ENCODE assay signal across 19 cellular contexts in the genomic region with DNA sequence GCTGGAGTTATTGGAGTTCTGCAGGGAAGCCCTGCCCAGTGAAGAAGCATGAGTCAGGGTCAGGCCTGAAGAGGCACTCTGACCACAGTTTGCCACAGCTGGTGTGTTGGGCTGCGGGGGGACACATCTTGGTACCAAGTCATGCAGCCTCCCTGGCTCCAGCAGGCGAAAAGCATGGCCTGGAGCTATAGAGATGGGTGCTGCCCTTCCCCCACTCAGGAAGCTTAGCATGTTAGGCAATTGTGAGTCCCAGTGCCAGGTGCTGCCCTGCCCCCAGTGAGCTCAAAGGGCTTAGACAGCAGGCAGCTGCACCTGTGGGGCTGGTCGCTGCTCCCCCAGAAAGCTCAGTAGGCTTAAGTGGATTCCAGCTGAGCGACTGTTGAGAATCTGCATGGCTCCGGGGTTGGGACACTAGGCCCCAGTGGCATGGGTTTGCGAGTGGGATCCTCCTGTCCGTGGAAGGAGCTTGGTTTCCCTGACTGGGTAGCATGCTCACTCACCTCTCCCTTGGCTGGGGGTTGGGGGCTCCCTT.
A peak's percentile ranks its signal among the peaks of the same experiment; 100 is the strongest.
DNase-seq lines count a peak whose midpoint lies in the region; ATAC-seq lines count a peak whose summit lies in the region.
"Had no signal": no experiment of that assay in that cellular context is flagged by ENCODE, and none has a peak within 500 bp of the region (broad histone marks: within the 10 kb centered on the region; RNA-seq: fewer than 3 reads in every experiment).

No MANE protein-coding gene starts in this region.

- no peak overlapping the region for H2AFZ ChIP-seq in GM23248

- peaks cover 12% of the 10 kb centered on the region for H3K4me1 ChIP-seq in SJCRH30
- H3K4me1 ChIP-seq in GM23248 (ENCODE audit: insufficient read depth): no peaks in the 10 kb centered on the region
- H3K4me1 ChIP-seq: BLaER1 had no signal

- no peaks in the 10 kb centered on the region for H3K9me2 ChIP-seq in GM23248 (ENCODE audit: insufficient read depth)
- H3K9me2 ChIP-seq: SK-N-SH had no signal

- H3K4me3 ChIP-seq in SJCRH30: no peak overlapping the region
- H3K4me3 ChIP-seq in GM23248: no peak overlapping the region
- H3K4me3 ChIP-seq: BLaER1 had no signal

- no peak overlapping the region for H3K4me3 Mint-ChIP-seq in T-helper 17 cell
- H3K4me3 Mint-ChIP-seq: CD8-positive, alpha-beta T cell; H9; IgD-negative memory B cell had no signal

- H3K36me3 Mint-ChIP-seq in T-helper 17 cell (ENCODE audit: low read depth): no peaks in the 10 kb centered on the region
- H3K36me3 Mint-ChIP-seq: CD8-positive, alpha-beta T cell; IgD-negative memory B cell had no signal

- no peak overlapping the region for H3K27ac Mint-ChIP-seq in T-helper 17 cell
- H3K27ac Mint-ChIP-seq: CD8-positive, alpha-beta T cell; IgD-negative memory B cell had no signal

- DNase-seq in NCI-H1417 (lab: John Stamatoyannopoulos, UW) (peak in 2 of 3 experiments; percentile 42 to 60), NCI-H1417 treated with DMSO at 0.1 percent for 48 hours (lab: John Stamatoyannopoulos, UW) (no peak), ELF-1 (ENCODE audit: low read depth, low spot score) (peak; percentile 16), NCI-H524 treated with DMSO at 0.1 percent for 48 hours (lab: John Stamatoyannopoulos, UW) (peak; percentile 31), SJCRH30 (peak; percentile 84 to 88), T-helper 17 cell (no peak), midbrain (lab: John Stamatoyannopoulos, UW) (no peak), GM23248 (no peak)
- DNase-seq: CD8-positive, alpha-beta T cell; EL; H9; NCI-H1694; NCI-H2171; NCI-H446; NK-92 treated with Interleukin-12 subunit alpha and Interleukin-12 subunit beta, amount 100 ng/mL, for 24 hours; OCI-M1; SK-N-SH had no signal

- no peak overlapping the region for H3K4me2 ChIP-seq in GM23248 (ENCODE audit: unreplicated experiment)
- H3K4me2 ChIP-seq: BLaER1, SK-N-SH had no signal

- in situ Hi-C loops in GM23248 (cut with MboI): no loop called here

- 38 to 60% methylated on average over 6 to 7 of the region's 7 CpGs for WGBS in GM23248 (ENCODE audit: low coverage in 1 of 2, low lambda C conversion rate in 2 of 2, missing lambda C conversion rate in 2 of 2), 2 experiments

- no peaks in the 10 kb centered on the region for H3K79me2 ChIP-seq in GM23248 (ENCODE audit: insufficient read depth)

- H3K27ac ChIP-seq in SJCRH30 (peak overlapping the region; percentile 48), GM23248 (no peak overlapping the region)
- H3K27ac ChIP-seq: BLaER1 had no signal

- H3F3A ChIP-seq in GM23248 (ENCODE audit: insufficient read depth): no peaks in the 10 kb centered on the region

- H3K9me3 ChIP-seq in SJCRH30 (replicated peaks) (no peaks in the 10 kb centered on the region), T-helper 17 cell (ENCODE audit: control insufficient read depth, low read length, poor library complexity, severe bottlenecking) (no peaks in the 10 kb centered on the region), GM23248 (ENCODE audit: low read depth) (no peaks in the 10 kb centered on the region)
- H3K9me3 ChIP-seq: BLaER1, SK-N-SH had no signal

- no peak for ATAC-seq in T-helper 17 cell
- ATAC-seq: CD8-positive, alpha-beta T cell had no signal

- no peaks in the 10 kb centered on the region for H3K27me3 Mint-ChIP-seq in T-helper 17 cell
- H3K27me3 Mint-ChIP-seq: IgD-negative memory B cell had no signal

- H3K27me3 ChIP-seq in SJCRH30 (no peaks in the 10 kb centered on the region), GM23248 (replicated peaks; ENCODE audit: insufficient read depth) (no peaks in the 10 kb centered on the region)
- H3K27me3 ChIP-seq: BLaER1 had no signal

- no peaks in the 10 kb centered on the region for H4K20me1 ChIP-seq in GM23248 (ENCODE audit: insufficient read depth)
- H4K20me1 ChIP-seq: BLaER1 had no signal

- no peak overlapping the region for H3K9ac ChIP-seq in GM23248
- H3K9ac ChIP-seq: BLaER1, SK-N-SH had no signal

- H3K36me3 ChIP-seq in SJCRH30 (no peaks in the 10 kb centered on the region), GM23248 (ENCODE audit: low read depth) (no peaks in the 10 kb centered on the region)
- H3K36me3 ChIP-seq: BLaER1 had no signal

- no peaks in the 10 kb centered on the region for H3K4me1 Mint-ChIP-seq in T-helper 17 cell
- H3K4me1 Mint-ChIP-seq: IgD-negative memory B cell had no signal

Comparison
In these comparisons a context has a peak if more than half of its experiments do, and no peak if none do; other contexts are left out.
1. DNase-seq: peak in NCI-H1417 (2 of 3), ELF-1 (single experiment), NCI-H524 treated with DMSO at 0.1 percent for 48 hours (single experiment) and SJCRH30 (2 of 2); none in NCI-H1417 treated with DMSO at 0.1 percent for 48 hours (single experiment), T-helper 17 cell (0 of 3), midbrain (single experiment) and GM23248 (single experiment).